In the genomic region with DNA sequence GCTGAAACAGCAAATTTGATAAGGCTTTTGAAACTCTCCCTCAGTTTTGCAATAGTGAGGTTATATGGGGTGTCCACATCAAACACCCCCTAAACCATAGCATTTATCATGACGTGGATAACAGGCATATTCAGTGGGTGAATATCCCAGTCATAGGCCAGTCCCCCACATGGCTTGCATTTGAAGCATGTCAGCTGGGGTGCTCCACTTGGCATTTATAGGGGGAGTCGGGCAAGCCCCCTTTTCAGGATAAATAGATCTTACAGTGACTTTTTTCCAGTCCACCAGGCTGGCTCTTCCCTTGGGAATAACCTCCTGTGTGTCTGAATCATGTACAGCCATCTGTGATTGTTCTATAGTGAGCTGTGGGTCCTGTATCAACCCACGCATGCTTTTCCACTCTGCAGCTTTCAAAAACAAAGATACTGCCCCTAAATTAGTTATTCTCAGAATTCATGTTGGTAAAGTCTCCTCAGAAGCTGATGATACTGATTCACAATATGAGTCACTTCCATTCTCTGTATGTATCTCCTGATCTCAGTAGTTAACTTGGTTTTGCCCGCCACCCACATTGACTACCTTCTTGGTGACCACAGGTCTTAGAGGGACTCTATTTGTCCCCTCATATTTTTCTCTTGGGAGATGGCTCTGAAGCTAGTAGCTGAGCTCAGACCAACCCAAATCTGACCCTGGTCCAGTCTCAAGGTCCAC, we compare ENCODE assay signal across 9 cellular contexts.
DNase-seq lines count a peak whose midpoint lies in the region; ATAC-seq and TF ChIP-seq lines count a peak whose summit lies in the region.
"Had no signal": no experiment of that assay in that cellular context is flagged by ENCODE, and none has a peak within 500 bp of the region (broad histone marks: within the 10 kb centered on the region; RNA-seq: fewer than 3 reads in every experiment).

No MANE protein-coding gene starts in this region.

- CTCF ChIA-PET in activated CD4-positive, alpha-beta T cell treated with anti-CD3 and anti-CD28 coated beads for 36 hours (lab: Charles Lee) = interaction anchor here (0.6 to 2.3 kb wide), 2 partner anchors 10 to 988 kb away, joined by 3 to 7 read pairs; no protein-coding TSS in a partner anchor
- CTCF ChIA-PET in activated naive CD4-positive, alpha-beta T cell treated with anti-CD3 and anti-CD28 coated beads, Interleukin-2, amount 10 ng/mL, durations not matched to agents 7 days and 5 days (lab: Charles Lee) = interaction anchor here (0.9 to 1.9 kb wide), 5 partner anchors 9 to 82 kb away, joined by 3 to 6 read pairs (median 3); no protein-coding TSS in a partner anchor

- H3K36me3 Mint-ChIP-seq in activated CD4-positive, alpha-beta T cell treated with anti-CD3 and anti-CD28 coated beads for 36 hours (ENCODE audit: low read depth) = no peaks in the 10 kb centered on the region
- no peaks in the 10 kb centered on the region for H3K36me3 Mint-ChIP-seq in activated naive CD4-positive, alpha-beta T cell treated with anti-CD3 and anti-CD28 coated beads, Interleukin-2, amount 10 ng/mL, durations not matched to agents 7 days and 5 days
- H3K36me3 Mint-ChIP-seq in stimulated activated effector memory CD8-positive, alpha-beta T cell treated with anti-CD3 and anti-CD28 coated beads, Interleukin-12 subunit alpha, Interleukin-12 subunit beta, amount 100 ng/mL, for 72 hours = no peaks in the 10 kb centered on the region

- H3K4me3 Mint-ChIP-seq in activated CD4-positive, alpha-beta T cell treated with anti-CD3 and anti-CD28 coated beads for 36 hours = no peak overlapping the region
- H3K4me3 Mint-ChIP-seq in activated naive CD4-positive, alpha-beta T cell treated with anti-CD3 and anti-CD28 coated beads, Interleukin-2, amount 10 ng/mL, durations not matched to agents 7 days and 5 days = peak overlapping the region; percentile 48
- H3K4me3 Mint-ChIP-seq in stimulated activated effector memory CD8-positive, alpha-beta T cell treated with anti-CD3 and anti-CD28 coated beads, Interleukin-12 subunit alpha, Interleukin-12 subunit beta, amount 100 ng/mL, for 72 hours = peak overlapping the region; percentile 9

- peaks cover 2% of the 10 kb centered on the region for H3K9me3 Mint-ChIP-seq in activated CD4-positive, alpha-beta T cell treated with anti-CD3 and anti-CD28 coated beads for 36 hours (ENCODE audit: low read depth)
- peaks cover 5% of the 10 kb centered on the region for H3K9me3 Mint-ChIP-seq in activated naive CD4-positive, alpha-beta T cell treated with anti-CD3 and anti-CD28 coated beads, Interleukin-2, amount 10 ng/mL, durations not matched to agents 7 days and 5 days
- no peaks in the 10 kb centered on the region for H3K9me3 Mint-ChIP-seq in stimulated activated effector memory CD8-positive, alpha-beta T cell treated with anti-CD3 and anti-CD28 coated beads, Interleukin-12 subunit alpha, Interleukin-12 subunit beta, amount 100 ng/mL, for 72 hours

- H3K9me3 ChIP-seq in heart left ventricle = peaks cover 0 to 3% (median 0%) of the 10 kb centered on the region in 12 donors

- WGBS in heart left ventricle, 4 donors = 67 to 83% (median 79%) methylated on average over 4 of the region's 4 CpGs

- ATAC-seq in activated CD4-positive, alpha-beta T cell treated with anti-CD3 and anti-CD28 coated beads for 36 hours = peak; percentile 91
- ATAC-seq in HG03135 (IDR thresholded peaks at IDR 0.05; ENCODE audit: unreplicated experiment) (peak; percentile 71), heart left ventricle (no peak), left lobe of liver (no peak)
- ATAC-seq in stimulated activated effector memory CD8-positive, alpha-beta T cell treated with anti-CD3 and anti-CD28 coated beads, Interleukin-12 subunit alpha, Interleukin-12 subunit beta, amount 100 ng/mL, for 72 hours = peak; percentile 98

- no peaks in the 10 kb centered on the region for H3K36me3 ChIP-seq in heart left ventricle

- H3K27ac Mint-ChIP-seq in activated CD4-positive, alpha-beta T cell treated with anti-CD3 and anti-CD28 coated beads for 36 hours = peak overlapping the region; percentile 68
- peak overlapping the region; percentile 79 for H3K27ac Mint-ChIP-seq in activated naive CD4-positive, alpha-beta T cell treated with anti-CD3 and anti-CD28 coated beads, Interleukin-2, amount 10 ng/mL, durations not matched to agents 7 days and 5 days
- H3K27ac Mint-ChIP-seq in stimulated activated effector memory CD8-positive, alpha-beta T cell treated with anti-CD3 and anti-CD28 coated beads, Interleukin-12 subunit alpha, Interleukin-12 subunit beta, amount 100 ng/mL, for 72 hours = peak overlapping the region; percentile 66

- intact Hi-C loops in activated CD4-positive, alpha-beta T cell treated with anti-CD3 and anti-CD28 coated beads for 36 hours (cut with DNase I, micrococcal nuclease) = loop anchor here (1.0 to 10.0 kb wide), 11 partner anchors 8 to 1949 kb away; partner anchors contain the start of gene TUT7 (in 1 of the 2)
- intact Hi-C loops in heart left ventricle (cut with DNase I) = no loop called here

- no peak overlapping the region for H3K4me3 ChIP-seq in heart left ventricle

- no peak overlapping the region for H3K27ac ChIP-seq in heart left ventricle

- TF ChIP-seq POLR2A in heart left ventricle (IDR thresholded peaks at IDR 0.05) = no peak

- POLR2A ChIA-PET in activated CD4-positive, alpha-beta T cell treated with anti-CD3 and anti-CD28 coated beads for 36 hours (lab: Charles Lee) = interaction anchor here (0.6 to 0.7 kb wide), 2 partner anchors 969 to 1163 kb away, joined by 4 to 6 read pairs; no protein-coding TSS in a partner anchor

- DNase-seq in activated CD4-positive, alpha-beta T cell treated with anti-CD3 and anti-CD28 coated beads for 36 hours = peak; percentile 81
- DNase-seq in activated CD4-positive, alpha-beta T cell treated with anti-CD3 and anti-CD28 coated beads for 1 hour = no peak
- DNase-seq in activated naive CD4-positive, alpha-beta T cell treated with anti-CD3 and anti-CD28 coated beads, Interleukin-2, amount 10 ng/mL, durations not matched to agents 7 days and 5 days = peak; percentile 69
- DNase-seq in stimulated activated effector memory CD8-positive, alpha-beta T cell treated with anti-CD3 and anti-CD28 coated beads, Interleukin-12 subunit alpha, Interleukin-12 subunit beta, amount 100 ng/mL, for 72 hours (ENCODE audit: low spot score in 2 of 2) = peak; percentile 15 to 79
- DNase-seq in heart left ventricle (no peak), NCI-H2107 (lab: John Stamatoyannopoulos, UW) (no peak), left lobe of liver (ENCODE audit: low spot score) (no peak)
- DNase-seq: SIG-M5 had no signal

- no peaks in the 10 kb centered on the region for H3K27me3 ChIP-seq in heart left ventricle

- peaks cover 18% of the 10 kb centered on the region for H3K27me3 Mint-ChIP-seq in activated CD4-positive, alpha-beta T cell treated with anti-CD3 and anti-CD28 coated beads for 36 hours
- peaks cover 7% of the 10 kb centered on the region for H3K27me3 Mint-ChIP-seq in activated naive CD4-positive, alpha-beta T cell treated with anti-CD3 and anti-CD28 coated beads, Interleukin-2, amount 10 ng/mL, durations not matched to agents 7 days and 5 days

- peaks cover 0 to 7% (median 0%) of the 10 kb centered on the region in 12 donors for H3K4me1 ChIP-seq in heart left ventricle

- peaks cover 27% of the 10 kb centered on the region for H3K4me1 Mint-ChIP-seq in activated CD4-positive, alpha-beta T cell treated with anti-CD3 and anti-CD28 coated beads for 36 hours
- peaks cover 40% of the 10 kb centered on the region for H3K4me1 Mint-ChIP-seq in activated naive CD4-positive, alpha-beta T cell treated with anti-CD3 and anti-CD28 coated beads, Interleukin-2, amount 10 ng/mL, durations not matched to agents 7 days and 5 days
- peaks cover 39% of the 10 kb centered on the region for H3K4me1 Mint-ChIP-seq in stimulated activated effector memory CD8-positive, alpha-beta T cell treated with anti-CD3 and anti-CD28 coated beads, Interleukin-12 subunit alpha, Interleukin-12 subunit beta, amount 100 ng/mL, for 72 hours

- no peak for TF ChIP-seq CTCF in heart left ventricle (IDR thresholded peaks at IDR 0.05)

Comparison
In these comparisons a context has a peak if more than half of its experiments do, and no peak if none do; other contexts are left out.
1. DNase-seq: peak in activated CD4-positive, alpha-beta T cell treated with anti-CD3 and anti-CD28 coated beads for 36 hours (single experiment), activated naive CD4-positive, alpha-beta T cell treated with anti-CD3 and anti-CD28 coated beads, Interleukin-2, amount 10 ng/mL, durations not matched to agents 7 days and 5 days (single experiment) and stimulated activated effector memory CD8-positive, alpha-beta T cell treated with anti-CD3 and anti-CD28 coated beads, Interleukin-12 subunit alpha, Interleukin-12 subunit beta, amount 100 ng/mL, for 72 hours (2 of 2); none in activated CD4-positive, alpha-beta T cell treated with anti-CD3 and anti-CD28 coated beads for 1 hour (single experiment), heart left ventricle (0 of 5), NCI-H2107 (single experiment) and left lobe of liver (single experiment).
2. ATAC-seq: peak in activated CD4-positive, alpha-beta T cell treated with anti-CD3 and anti-CD28 coated beads for 36 hours (single experiment), HG03135 (single experiment) and stimulated activated effector memory CD8-positive, alpha-beta T cell treated with anti-CD3 and anti-CD28 coated beads, Interleukin-12 subunit alpha, Interleukin-12 subunit beta, amount 100 ng/mL, for 72 hours (single experiment); none in heart left ventricle (0 of 4) and left lobe of liver (single experiment).
3. intact Hi-C loops: an anchor here in activated CD4-positive, alpha-beta T cell treated with anti-CD3 and anti-CD28 coated beads for 36 hours (1.0 to 10.0 kb wide); none called in heart left ventricle.
4. Peak in every context shown above with its lines, with median percentiles within 50 percentile points of each other: H3K27ac Mint-ChIP-seq.